16 cellular contexts compared by ENCODE assay signal in the genomic region with DNA sequence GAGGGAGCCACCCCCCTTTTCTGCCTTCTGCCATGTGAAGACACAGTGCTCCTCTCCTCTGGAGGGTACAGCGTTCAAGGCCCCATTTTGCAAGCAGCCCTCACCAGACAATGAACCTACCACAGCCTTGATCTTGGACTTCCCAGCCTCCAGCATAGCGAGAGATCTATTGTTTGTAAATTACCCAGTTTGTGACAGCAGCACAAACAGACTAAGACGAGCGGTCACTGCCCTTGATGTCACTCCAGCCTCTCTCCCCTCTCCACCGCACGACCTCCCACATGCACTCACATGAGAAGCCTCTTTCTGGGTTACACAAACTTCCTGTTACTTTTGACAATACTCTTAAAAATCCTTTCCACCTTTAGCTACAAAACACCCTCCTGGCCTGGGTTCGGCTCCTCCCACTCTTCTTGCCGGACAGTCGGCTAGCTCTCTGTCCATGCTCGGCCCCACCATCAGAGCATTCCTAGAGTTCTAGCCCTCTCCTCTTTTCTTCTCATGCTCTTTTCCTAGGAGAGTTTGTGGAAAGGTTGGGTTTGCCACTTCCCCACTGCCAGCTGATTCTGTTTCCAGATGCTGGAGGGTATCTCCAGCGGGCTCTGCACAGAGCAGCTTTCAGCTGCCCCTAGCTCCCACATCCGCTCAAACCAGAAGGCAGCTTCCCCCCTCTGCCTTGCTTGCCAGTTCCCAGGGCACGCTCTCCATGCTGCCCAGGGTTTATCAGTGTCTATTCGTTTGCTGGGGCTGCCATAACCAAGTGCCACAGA.
DNase-seq lines count a peak whose midpoint lies in the region; ATAC-seq and TF ChIP-seq lines count a peak whose summit lies in the region.
"Had no signal": no experiment of that assay in that cellular context is flagged by ENCODE, and none has a peak within 500 bp of the region (broad histone marks: within the 10 kb centered on the region; RNA-seq: fewer than 3 reads in every experiment).

No MANE protein-coding gene starts in this region.

- H3K4me3 ChIP-seq in heart left ventricle: no peak overlapping the region
- H3K4me3 ChIP-seq in right atrium auricular region: no peak overlapping the region
- H3K4me3 ChIP-seq in thymus (ENCODE audit: low read length): no peak overlapping the region
- H3K4me3 ChIP-seq in breast epithelium: no peak overlapping the region
- H3K4me3 ChIP-seq: tibial artery had no signal

- H3K4me1 ChIP-seq in heart left ventricle: peaks cover 0 to 38% (median 23%) of the 10 kb centered on the region in 12 donors
- H3K4me1 ChIP-seq in right atrium auricular region: peaks cover 0 to 27% of the 10 kb centered on the region in 2 donors
- H3K4me1 ChIP-seq in thymus (ENCODE audit: control insufficient read depth, insufficient read depth, low read length): peaks cover 3% of the 10 kb centered on the region
- no peaks in the 10 kb centered on the region for H3K4me1 ChIP-seq in breast epithelium

- H3K4me3 Mint-ChIP-seq in activated naive CD8-positive, alpha-beta T cell treated with anti-CD3 and anti-CD28 coated beads for 36 hours: no peak overlapping the region
- H3K4me3 Mint-ChIP-seq in memory B cell: no peak overlapping the region

- 66 to 79% (median 76%) methylated on average over 14 of the region's 14 CpGs for WGBS in heart left ventricle, 4 donors
- WGBS in thymus: 96% methylated on average over 14 of the region's 14 CpGs

- H3K27ac ChIP-seq in heart left ventricle (peak overlapping the region in 3 of 12 donors; percentile 9 to 35 (median 21)), right atrium auricular region (no peak overlapping the region), thymus (ENCODE audit: low read depth) (peak overlapping the region; percentile 59), breast epithelium (no peak overlapping the region)
- H3K27ac ChIP-seq: tibial artery had no signal

- peak overlapping the region; percentile 3 for H3K27ac Mint-ChIP-seq in activated naive CD8-positive, alpha-beta T cell treated with anti-CD3 and anti-CD28 coated beads for 36 hours
- H3K27ac Mint-ChIP-seq in memory B cell: peak overlapping the region; percentile 8

- ATAC-seq in heart left ventricle (peak; percentile 28 to 59 (median 40)), memory B cell (ENCODE audit: low read depth) (no peak)
- ATAC-seq: HCT116 had no signal

- TF ChIP-seq CTCF in heart left ventricle (IDR thresholded peaks at IDR 0.05): no peak
- no peak for TF ChIP-seq CTCF in right atrium auricular region (IDR thresholded peaks at IDR 0.05)
- no peak for TF ChIP-seq CTCF in breast epithelium (IDR thresholded peaks at IDR 0.05)

- DNase-seq in heart left ventricle (no peak), right atrium auricular region (ENCODE audit: low spot score) (no peak), memory B cell (ENCODE audit: low spot score in 2 of 2) (no peak), RKO (ENCODE audit: low spot score) (no peak), iPS-NIHi7 (ENCODE audit: extremely low spot score) (no peak), breast epithelium (ENCODE audit: low spot score in 2 of 2) (no peak)
- no peak for DNase-seq in activated naive CD8-positive, alpha-beta T cell treated with anti-CD3 and anti-CD28 coated beads for 36 hours
- DNase-seq: amniotic stem cell, DMS153, hippocampal formation, NCI-H2081 treated with DMSO at 0.1 percent for 48 hours, NCI-H82, posterior cingulate gyrus had no signal

- H3K36me3 ChIP-seq in heart left ventricle: peaks cover 0 to 8% (median 0%) of the 10 kb centered on the region in 9 donors
- H3K36me3 ChIP-seq in right atrium auricular region: peaks cover 4% of the 10 kb centered on the region
- peaks cover 15% of the 10 kb centered on the region for H3K36me3 ChIP-seq in thymus (ENCODE audit: control insufficient read depth, insufficient read depth)
- no peaks in the 10 kb centered on the region for H3K36me3 ChIP-seq in breast epithelium

- no peak for TF ChIP-seq POLR2A in heart left ventricle (IDR thresholded peaks at IDR 0.05)
- TF ChIP-seq POLR2A in breast epithelium (IDR thresholded peaks at IDR 0.05): no peak

- intact Hi-C loops in heart left ventricle (cut with DNase I) (loop anchor here in 1 of 10 donors (10.0 kb wide), 1 partner anchor 102 kb away; no protein-coding TSS in a partner anchor), breast epithelium (cut with DNase I; ENCODE audit: low total_unique reads) (no loop called here)

- H3K27me3 ChIP-seq in heart left ventricle: no peaks in the 10 kb centered on the region
- H3K27me3 ChIP-seq in right atrium auricular region: no peaks in the 10 kb centered on the region
- no peaks in the 10 kb centered on the region for H3K27me3 ChIP-seq in thymus (ENCODE audit: control insufficient read depth, insufficient read depth)
- no peaks in the 10 kb centered on the region for H3K27me3 ChIP-seq in breast epithelium
- H3K27me3 ChIP-seq: tibial artery had no signal

- H3K36me3 Mint-ChIP-seq in activated naive CD8-positive, alpha-beta T cell treated with anti-CD3 and anti-CD28 coated beads for 36 hours: peaks cover 36% of the 10 kb centered on the region
- H3K36me3 Mint-ChIP-seq in memory B cell: peaks cover 29% of the 10 kb centered on the region

- no peaks in the 10 kb centered on the region for H3K27me3 Mint-ChIP-seq in activated naive CD8-positive, alpha-beta T cell treated with anti-CD3 and anti-CD28 coated beads for 36 hours
- H3K27me3 Mint-ChIP-seq in memory B cell: no peaks in the 10 kb centered on the region

- no peaks in the 10 kb centered on the region for H3K9me3 Mint-ChIP-seq in activated naive CD8-positive, alpha-beta T cell treated with anti-CD3 and anti-CD28 coated beads for 36 hours
- H3K9me3 Mint-ChIP-seq in memory B cell: no peaks in the 10 kb centered on the region

- H3K9me3 ChIP-seq in heart left ventricle (no peaks in the 10 kb centered on the region), right atrium auricular region (no peaks in the 10 kb centered on the region), thymus (ENCODE audit: control insufficient read depth) (no peaks in the 10 kb centered on the region), breast epithelium (no peaks in the 10 kb centered on the region)
- H3K9me3 ChIP-seq: tibial artery had no signal

- H3K4me1 Mint-ChIP-seq in activated naive CD8-positive, alpha-beta T cell treated with anti-CD3 and anti-CD28 coated beads for 36 hours: peaks cover 33% of the 10 kb centered on the region
- peaks cover 42% of the 10 kb centered on the region for H3K4me1 Mint-ChIP-seq in memory B cell
